ENCODE assay signal across 24 cellular contexts in the genomic region with DNA sequence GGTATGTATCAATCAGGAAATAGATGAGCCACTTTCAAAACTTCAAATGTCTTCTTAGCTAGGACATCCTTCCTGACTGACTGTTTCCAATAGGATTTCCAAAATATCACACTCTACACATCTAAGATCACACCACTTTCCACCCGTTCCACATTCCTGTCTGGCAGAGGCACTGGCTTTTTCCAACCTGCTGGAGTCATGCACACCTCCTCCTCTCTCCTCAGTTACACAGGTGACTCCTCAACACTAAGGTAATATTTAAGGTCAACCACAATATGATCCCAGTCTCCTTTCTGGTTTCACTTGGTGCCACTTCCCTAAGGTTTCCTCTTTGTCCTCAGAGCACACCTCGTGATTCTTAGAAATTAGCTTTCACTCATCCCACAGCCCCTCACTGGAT.
DNase-seq lines count a peak whose midpoint lies in the region; ATAC-seq, FAIRE-seq and TF ChIP-seq lines count a peak whose summit lies in the region.
"Had no signal": no experiment of that assay in that cellular context is flagged by ENCODE, and none has a peak within 500 bp of the region (broad histone marks: within the 10 kb centered on the region; RNA-seq: fewer than 3 reads in every experiment).

No MANE protein-coding gene starts in this region.

- no peak overlapping the region for H3K9ac ChIP-seq in H9 (ENCODE audit: extremely low read depth, insufficient read length, low read length)
- no peak overlapping the region for H3K9ac ChIP-seq in PC-3 (ENCODE audit: low read length)
- no peak overlapping the region for H3K9ac ChIP-seq in endothelial cell of umbilical vein (replicated peaks; ENCODE audit: extremely low read depth, insufficient read depth, low read length)

- H3K36me3 ChIP-seq in PC-3 (ENCODE audit: low read depth, low read length) (no peaks in the 10 kb centered on the region), endothelial cell of umbilical vein (ENCODE audit: control insufficient read depth in 2 of 2, extremely low read depth in 1 of 2, insufficient read depth in 2 of 2, low read length in 2 of 2) (no peaks in the 10 kb centered on the region), vagina (no peaks in the 10 kb centered on the region), MG63 (no peaks in the 10 kb centered on the region)
- H3K36me3 ChIP-seq: BE2C, HAP-1 had no signal

- BruUV-seq in PC-3 (replicated peaks; lab: Mats Ljungman, UMichigan) (no TSS peak), endothelial cell of umbilical vein (replicated peaks; lab: Mats Ljungman, UMichigan) (no TSS peak)

- H3K4me3 Mint-ChIP-seq in H9 (no peak overlapping the region), nephron progenitor cell (no peak overlapping the region)
- no peak overlapping the region for H3K4me3 Mint-ChIP-seq in activated naive CD8-positive, alpha-beta T cell treated with anti-CD3 and anti-CD28 coated beads for 36 hours
- H3K4me3 Mint-ChIP-seq: CD4-positive, CD25-positive, alpha-beta regulatory T cell; CD8-positive, alpha-beta memory T cell had no signal

- H4K5ac ChIP-seq in H9 (ENCODE audit: insufficient read length, low read depth, low read length) = no peak overlapping the region

- no peak overlapping the region for H2BK15ac ChIP-seq in H9 (ENCODE audit: low read depth, low read length)

- no peaks in the 10 kb centered on the region for H3K9me3 ChIP-seq in H9 (ENCODE audit: control insufficient read depth, low read depth, low read length)
- H3K9me3 ChIP-seq in PC-3 (ENCODE audit: low read length) = no peaks in the 10 kb centered on the region
- H3K9me3 ChIP-seq in endothelial cell of umbilical vein (replicated peaks; ENCODE audit: control insufficient read depth, insufficient read depth, low read length) = no peaks in the 10 kb centered on the region
- H3K9me3 ChIP-seq in vagina = no peaks in the 10 kb centered on the region
- no peaks in the 10 kb centered on the region for H3K9me3 ChIP-seq in MG63
- H3K9me3 ChIP-seq: BE2C, HAP-1 had no signal

- H2BK12ac ChIP-seq in H9 (ENCODE audit: insufficient read length, low read depth, low read length) = no peak overlapping the region

- no peak overlapping the region for H3T11ph ChIP-seq in H9 (ENCODE audit: low read length)

- no peaks in the 10 kb centered on the region for H3K9me2 ChIP-seq in PC-3 (replicated peaks; ENCODE audit: low read length)

- dilution Hi-C loops in endothelial cell of umbilical vein (cut with MboI; ENCODE audit: extremely low pct_ligation_motif_present, low sequenced_read_pairs) = no loop called here

- POLR2A ChIA-PET in PC-3 (lab: Charles Lee; ENCODE audit: unreplicated experiment) = interaction anchor here (0.6 kb wide), 1 partner anchor 12 kb away, joined by 3 read pairs; no protein-coding TSS in a partner anchor
- POLR2A ChIA-PET in endothelial cell of umbilical vein (lab: Charles Lee) = no interaction called here

- no peak overlapping the region for H3K4me3 ChIP-seq in PC-3 (ENCODE audit: low read length)
- H3K4me3 ChIP-seq in endothelial cell of umbilical vein (replicated peaks in 1 of 3; ENCODE audit: insufficient read depth in 1 of 3, low read depth in 1 of 3, low read length in 3 of 3) = no peak overlapping the region
- no peak overlapping the region for H3K4me3 ChIP-seq in vagina
- no peak overlapping the region for H3K4me3 ChIP-seq in MG63
- H3K4me3 ChIP-seq: GM12878, HAP-1 had no signal

- no peak overlapping the region for H2AFZ ChIP-seq in H9 (ENCODE audit: low read length)
- H2AFZ ChIP-seq in PC-3 (ENCODE audit: low read length) = no peak overlapping the region
- H2AFZ ChIP-seq in endothelial cell of umbilical vein (ENCODE audit: low read depth, low read length) = no peak overlapping the region

- H2BK20ac ChIP-seq in H9 (ENCODE audit: low read depth, low read length, poor library complexity, severe bottlenecking) = no peak overlapping the region

- no peaks in the 10 kb centered on the region for H3K79me1 ChIP-seq in H9 (ENCODE audit: insufficient read depth, low read depth, low read length, poor library complexity, severe bottlenecking)

- no peak overlapping the region for H4K91ac ChIP-seq in H9 (ENCODE audit: insufficient read length, low read depth, low read length)

- FAIRE-seq in endothelial cell of umbilical vein (lab: Jason Lieb, UNC) = peak; percentile 18
- FAIRE-seq: A204.1, GM12878 had no signal

- H3K36me3 Mint-ChIP-seq in H9 (ENCODE audit: insufficient read depth in 1 of 3, low read depth in 3 of 3) (no peaks in the 10 kb centered on the region), nephron progenitor cell (ENCODE audit: low read depth) (peaks cover 15% of the 10 kb centered on the region)
- H3K36me3 Mint-ChIP-seq in activated naive CD8-positive, alpha-beta T cell treated with anti-CD3 and anti-CD28 coated beads for 36 hours = no peaks in the 10 kb centered on the region
- H3K36me3 Mint-ChIP-seq: CD4-positive, CD25-positive, alpha-beta regulatory T cell; CD8-positive, alpha-beta memory T cell had no signal

- H3K27me3 Mint-ChIP-seq in H9 (ENCODE audit: low read depth) (no peaks in the 10 kb centered on the region), nephron progenitor cell (ENCODE audit: low read depth, poor library complexity) (no peaks in the 10 kb centered on the region)
- H3K27me3 Mint-ChIP-seq in activated naive CD8-positive, alpha-beta T cell treated with anti-CD3 and anti-CD28 coated beads for 36 hours = no peaks in the 10 kb centered on the region

- peak overlapping the region in 2 of 3 experiments; percentile 2 to 30; a peak in 2 of 7 replicates for H3K27ac Mint-ChIP-seq in H9
- H3K27ac Mint-ChIP-seq in nephron progenitor cell = peak overlapping the region; percentile 88
- H3K27ac Mint-ChIP-seq in activated naive CD8-positive, alpha-beta T cell treated with anti-CD3 and anti-CD28 coated beads for 36 hours = no peak overlapping the region
- H3K27ac Mint-ChIP-seq: CD4-positive, CD25-positive, alpha-beta regulatory T cell; CD8-positive, alpha-beta memory T cell had no signal

- no peak for DNase-seq in H9
- peak; percentile 40 for DNase-seq in PC-3
- no peak for DNase-seq in endothelial cell of umbilical vein (ENCODE audit: low read depth, low spot score)
- no peak for DNase-seq in nephron progenitor cell
- no peak for DNase-seq in activated naive CD8-positive, alpha-beta T cell treated with anti-CD3 and anti-CD28 coated beads for 36 hours
- DNase-seq in vagina (ENCODE audit: extremely low spot score in 2 of 2) = no peak
- no peak for DNase-seq in MG63
- DNase-seq: ACHN; BE2C; C1 segment of cervical spinal cord; CD4-positive, CD25-positive, alpha-beta regulatory T cell; CD8-positive, alpha-beta memory T cell; COR-L47; DMS 273 treated with DMSO at 0.1 percent for 48 hours; DMS53; DND-41; EL; GOT3; IMR-90 had no signal

- H4K8ac ChIP-seq in H9 (replicated peaks; ENCODE audit: insufficient read length, low read depth, low read length) = no peak overlapping the region

- CTCF ChIA-PET in PC-3 (lab: Charles Lee) = interaction anchor here (0.6 kb wide), 1 partner anchor 90 kb away, joined by 4 read pairs; no protein-coding TSS in a partner anchor
- CTCF ChIA-PET in endothelial cell of umbilical vein (lab: Charles Lee) = interaction anchor here (1.3 kb wide), 1 partner anchor 20 kb away, joined by 5 read pairs; no protein-coding TSS in a partner anchor

- H3K9me3 Mint-ChIP-seq in H9 = no peaks in the 10 kb centered on the region
- H3K9me3 Mint-ChIP-seq in nephron progenitor cell = peaks cover 5% of the 10 kb centered on the region
- no peaks in the 10 kb centered on the region for H3K9me3 Mint-ChIP-seq in activated naive CD8-positive, alpha-beta T cell treated with anti-CD3 and anti-CD28 coated beads for 36 hours
- H3K9me3 Mint-ChIP-seq: CD8-positive, alpha-beta memory T cell had no signal

- H3K56ac ChIP-seq in H9 (ENCODE audit: insufficient read length, low read depth, low read length) = no peak overlapping the region

- H3K4me1 Mint-ChIP-seq in H9 = peaks cover 40 to 44% of the 10 kb centered on the region in 2 experiments
- H3K4me1 Mint-ChIP-seq in nephron progenitor cell = peaks cover 23% of the 10 kb centered on the region
- no peaks in the 10 kb centered on the region for H3K4me1 Mint-ChIP-seq in activated naive CD8-positive, alpha-beta T cell treated with anti-CD3 and anti-CD28 coated beads for 36 hours
- H3K4me1 Mint-ChIP-seq: CD4-positive, CD25-positive, alpha-beta regulatory T cell; CD8-positive, alpha-beta memory T cell had no signal

- H4K20me1 ChIP-seq in H9 (ENCODE audit: control insufficient read depth, insufficient read depth, insufficient read length) (no peaks in the 10 kb centered on the region), PC-3 (ENCODE audit: low read length) (no peaks in the 10 kb centered on the region), endothelial cell of umbilical vein (replicated peaks; ENCODE audit: control insufficient read depth, extremely low read depth, insufficient read depth, low read length) (no peaks in the 10 kb centered on the region)

- H2AK5ac ChIP-seq in H9 (ENCODE audit: insufficient read length, low read length) = no peak overlapping the region

- H3K9me1 ChIP-seq in endothelial cell of umbilical vein (replicated peaks; ENCODE audit: control insufficient read depth, extremely low read depth, insufficient read depth, low read length) = no peaks in the 10 kb centered on the region

- H3K4me1 ChIP-seq in H9 (ENCODE audit: insufficient read depth, low read length) = peaks cover 7% of the 10 kb centered on the region; the same call in 1 of the 2 replicates
- no peaks in the 10 kb centered on the region for H3K4me1 ChIP-seq in PC-3 (ENCODE audit: insufficient read depth, low read length)
- peaks cover 5% of the 10 kb centered on the region for H3K4me1 ChIP-seq in endothelial cell of umbilical vein (ENCODE audit: control insufficient read depth, extremely low read depth, insufficient read depth, low read length)
- H3K4me1 ChIP-seq in vagina = peaks cover 8% of the 10 kb centered on the region
- H3K4me1 ChIP-seq: BE2C had no signal

- H3K14ac ChIP-seq in H9 (ENCODE audit: insufficient read depth, low read length) = no peak overlapping the region; the same call in 1 of the 2 replicates

- H3K27me3 ChIP-seq in H9 (ENCODE audit: insufficient read depth, low read length) (no peaks in the 10 kb centered on the region), PC-3 (ENCODE audit: low read length) (no peaks in the 10 kb centered on the region), endothelial cell of umbilical vein (ENCODE audit: control insufficient read depth in 2 of 2, insufficient read depth in 2 of 2, low read length in 2 of 2) (no peaks in the 10 kb centered on the region), vagina (no peaks in the 10 kb centered on the region), MG63 (no peaks in the 10 kb centered on the region)
- H3K27me3 ChIP-seq: BE2C had no signal

- TF ChIP-seq CTCF in H9 (conservative IDR thresholded peaks at IDR 0.05) (no peak), PC-3 (conservative IDR thresholded peaks at IDR 0.05; ENCODE audit: low read depth, low read length) (no peak), endothelial cell of umbilical vein (IDR thresholded peaks at IDR 0.05; ENCODE audit: extremely low read depth in 1 of 2, insufficient read depth in 1 of 2, low read depth in 1 of 2, low read length in 2 of 2) (no peak), nephron progenitor cell (IDR thresholded peaks at IDR 0.05) (no peak), vagina (IDR thresholded peaks at IDR 0.05) (no peak)

- no peak overlapping the region for H3K4ac ChIP-seq in H9 (ENCODE audit: low read depth, low read length)

- no CpG with 5 or more reads among the region's 2 CpGs for WGBS in H9 (ENCODE audit: extremely low coverage, insufficient read length, low lambda C conversion rate)

- TF ChIP-seq POLR2A in endothelial cell of umbilical vein (IDR thresholded peaks at IDR 0.05; ENCODE audit: low read depth, low read length) (no peak), vagina (IDR thresholded peaks at IDR 0.05) (no peak)

- no peak overlapping the region for H3K23ac ChIP-seq in H9 (ENCODE audit: insufficient read length, low read depth, low read length)

- H3K23me2 ChIP-seq in H9 (ENCODE audit: insufficient read length, low read depth, low read length, poor library complexity, severe bottlenecking) = no peaks in the 10 kb centered on the region

- no peak overlapping the region for H3K4me2 ChIP-seq in H9 (ENCODE audit: insufficient read depth, insufficient read length, low read length)
- H3K4me2 ChIP-seq in PC-3 (ENCODE audit: low read length) = no peak overlapping the region
- no peak overlapping the region for H3K4me2 ChIP-seq in endothelial cell of umbilical vein (ENCODE audit: insufficient read depth, low read length)

- no peak overlapping the region for H2BK120ac ChIP-seq in H9 (ENCODE audit: low read depth, low read length, poor library complexity, severe bottlenecking)

- intact Hi-C loops in PC-3 (cut with micrococcal nuclease) (no loop called here), endothelial cell of umbilical vein (cut with micrococcal nuclease) (no loop called here), vagina (cut with DNase I) (no loop called here)

- H3K18ac ChIP-seq in H9 (ENCODE audit: insufficient read length, low read depth, low read length) = no peak overlapping the region

- H2BK5ac ChIP-seq in H9 (ENCODE audit: insufficient read length, low read length) = no peak overlapping the region

- H3K79me2 ChIP-seq in H9 (ENCODE audit: insufficient read depth, low read length) (peaks cover 3% of the 10 kb centered on the region; the same call in 1 of the 2 replicates), PC-3 (ENCODE audit: low read length) (peaks cover 21% of the 10 kb centered on the region), endothelial cell of umbilical vein (ENCODE audit: control insufficient read depth, insufficient read depth, low read length) (no peaks in the 10 kb centered on the region)

- ATAC-seq in PC-3 = no peak; the same call in 1 of the 2 replicates
- ATAC-seq in HG03196 (IDR thresholded peaks at IDR 0.05; ENCODE audit: unreplicated experiment) = no peak
- ATAC-seq: GM12878 had no signal

- no peaks in the 10 kb centered on the region for H3F3A ChIP-seq in PC-3 (ENCODE audit: low read length, unreplicated experiment)

- H3K27ac ChIP-seq in H9 (ENCODE audit: insufficient read length, low read depth, low read length) (no peak overlapping the region), PC-3 (ENCODE audit: low read length) (no peak overlapping the region), endothelial cell of umbilical vein (ENCODE audit: insufficient read depth, low read depth, low read length) (no peak overlapping the region), vagina (no peak overlapping the region)
- H3K27ac ChIP-seq: HL-60 had no signal
